12 cellular contexts compared by ENCODE assay signal in the genomic region with DNA sequence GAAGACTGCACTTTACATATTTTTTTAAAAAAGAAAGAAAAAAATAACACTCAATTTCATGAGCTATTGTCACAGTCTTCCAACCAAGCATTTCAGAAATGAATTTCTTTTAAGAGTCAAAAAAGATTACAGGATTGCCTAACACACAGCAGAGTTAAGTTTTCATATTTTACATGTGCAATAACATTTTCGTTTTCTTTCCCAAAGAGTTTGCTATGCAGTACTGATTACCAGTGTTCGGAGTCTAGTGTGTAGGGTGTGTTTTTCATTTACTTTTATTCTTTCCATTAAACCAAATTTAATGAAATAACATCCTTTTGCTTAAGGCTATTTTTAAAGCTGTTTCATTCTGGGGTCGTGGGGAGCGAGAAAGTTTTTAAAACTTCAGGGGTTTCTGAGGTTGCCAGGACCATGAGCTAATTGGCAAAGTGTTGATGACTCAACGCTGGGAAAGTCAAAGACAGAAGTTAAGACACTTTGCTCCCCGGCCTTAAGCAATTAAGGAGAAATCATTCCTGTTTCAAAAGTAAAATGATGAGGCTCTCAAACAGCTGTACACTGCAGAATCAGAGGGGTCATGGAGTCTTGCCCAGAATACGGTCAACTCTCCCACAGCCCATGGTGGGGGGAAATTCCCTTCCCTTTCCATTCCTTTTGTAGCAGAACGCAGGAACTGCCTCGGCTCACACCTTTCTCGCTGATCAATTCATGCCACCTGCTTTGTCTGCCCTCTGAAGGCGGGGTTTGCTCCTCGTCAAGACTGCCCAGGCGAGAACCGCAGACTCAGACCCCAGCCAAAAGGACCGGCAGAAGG. TPM values are rescaled to one million over a fixed set of nuclear protein-coding genes. Genes with fewer than 3 reads are reported as not detected.
DNase-seq lines count a peak whose midpoint lies in the region; ATAC-seq, FAIRE-seq and TF ChIP-seq lines count a peak whose summit lies in the region.
"Had no signal": no experiment of that assay in that cellular context is flagged by ENCODE, and none has a peak within 500 bp of the region (broad histone marks: within the 10 kb centered on the region; RNA-seq: fewer than 3 reads in every experiment).

No MANE protein-coding gene starts in this region.

- H2BK15ac ChIP-seq in neuronal stem cell (ENCODE audit: low read length), result no peak overlapping the region

- no peaks in the 10 kb centered on the region for H3K9me3 ChIP-seq in neuronal stem cell (replicated peaks in 1 of 2; ENCODE audit: control insufficient read depth in 2 of 2, insufficient read depth in 1 of 2, low read depth in 1 of 2, low read length in 2 of 2)

- peak overlapping the region; percentile 53 for H3K27ac ChIP-seq in neuronal stem cell (replicated peaks; ENCODE audit: low read length)

- H3K4me3 ChIP-seq in AG09309 (ENCODE audit: control insufficient read depth, low read depth, low read length) (no peak overlapping the region), neuronal stem cell (ENCODE audit: low read length in 2 of 2) (no peak overlapping the region)

- FAIRE-seq in GM12891 (lab: Jason Lieb, UNC), result no peak
- FAIRE-seq: HTR-8/SVneo had no signal

- H3K18ac ChIP-seq in neuronal stem cell (ENCODE audit: low read length), result no peak overlapping the region

- H3K4ac ChIP-seq in neuronal stem cell (ENCODE audit: low read length), result no peak overlapping the region

- H3K23ac ChIP-seq in neuronal stem cell (ENCODE audit: low read depth, low read length, poor library complexity), result no peak overlapping the region

- DNase-seq in AG09309 (ENCODE audit: low read depth), result peak; percentile 16
- DNase-seq in NCI-H226, result peak; percentile 32
- DNase-seq in fibroblast of gingiva (ENCODE audit: low read depth), result peak; percentile 72
- DNase-seq in neuronal stem cell (ENCODE audit: low spot score), result peak; percentile 31
- DNase-seq in GM12891 (ENCODE audit: insufficient read length, low spot score), result no peak
- DNase-seq in GM19238 (ENCODE audit: insufficient read length, low spot score), result no peak
- no peak for DNase-seq in kidney glomerular epithelial cell (lab: John Stamatoyannopoulos, UW)
- DNase-seq: activated effector memory CD4-positive, alpha-beta T cell treated with Interleukin-2 at 50 U/mL for 16 hours; CD8-positive, alpha-beta memory T cell; SW 1271 had no signal

- TF ChIP-seq POLR2A in GM12891 (IDR thresholded peaks at IDR 0.05; ENCODE audit: low read depth, low read length), result no peak

- no peaks in the 10 kb centered on the region for H3K27me3 ChIP-seq in neuronal stem cell (ENCODE audit: control insufficient read depth in 3 of 3, insufficient read depth in 3 of 3, low read depth in 1 of 3, low read length in 3 of 3)

- H2AFZ ChIP-seq in neuronal stem cell (ENCODE audit: low read length), result no peak overlapping the region

- ATAC-seq in HG03159 (IDR thresholded peaks at IDR 0.05; ENCODE audit: unreplicated experiment), result no peak

- no CpG with 5 or more reads among the region's 15 CpGs for WGBS in neuronal stem cell (ENCODE audit: extremely low coverage in 2 of 2, insufficient read length in 2 of 2, insufficient replicate concordance in 1 of 2), 2 donors

- no peak overlapping the region for H3K14ac ChIP-seq in neuronal stem cell (ENCODE audit: low read length)

- peaks cover 7% of the 10 kb centered on the region for H3K79me1 ChIP-seq in neuronal stem cell (ENCODE audit: low read depth, low read length)

- no peak overlapping the region for H2AK5ac ChIP-seq in neuronal stem cell (ENCODE audit: low read depth, low read length)

- H2BK5ac ChIP-seq in neuronal stem cell (ENCODE audit: low read length), result no peak overlapping the region

- no peak overlapping the region for H4K91ac ChIP-seq in neuronal stem cell (ENCODE audit: low read depth, low read length, poor library complexity)

- H3K4me1 ChIP-seq in neuronal stem cell (ENCODE audit: control insufficient read depth in 2 of 2, insufficient read depth in 1 of 2, low read depth in 1 of 2, low read length in 2 of 2), result peaks cover 16 to 30% of the 10 kb centered on the region in 2 donors

- no peak overlapping the region for H3K4me2 ChIP-seq in neuronal stem cell (ENCODE audit: insufficient read depth, low read length, poor library complexity, severe bottlenecking)

- no peak overlapping the region for H2BK120ac ChIP-seq in neuronal stem cell (ENCODE audit: low read depth, low read length)

- H2BK12ac ChIP-seq in neuronal stem cell (ENCODE audit: low read length), result no peak overlapping the region

- peaks cover 3 to 71% of the 10 kb centered on the region in 2 donors for H3K36me3 ChIP-seq in neuronal stem cell (replicated peaks in 1 of 2; ENCODE audit: control insufficient read depth in 2 of 2, insufficient read depth in 2 of 2, low read length in 2 of 2)

- no peak overlapping the region for H3K9ac ChIP-seq in neuronal stem cell (ENCODE audit: low read depth, low read length, poor library complexity)

- no peak for TF ChIP-seq CTCF in AG09309 (IDR thresholded peaks at IDR 0.05; ENCODE audit: control insufficient read depth, insufficient read depth, low read depth, low read length, missing control alignments)

- no peak overlapping the region for H4K8ac ChIP-seq in neuronal stem cell (ENCODE audit: low read depth, low read length)

TF ChIP-seq in GM12891, 5 proteins besides CTCF, POLR2A, EP300 and RAD21:
- TF ChIP-seq POLR2AphosphoS5 (IDR thresholded peaks at IDR 0.05; ENCODE audit: low read depth, low read length), result no peak
- TF ChIP-seq TAF1 (IDR thresholded peaks at IDR 0.05; ENCODE audit: low read depth, low read length), result no peak
- no peak for TF ChIP-seq PAX5 (IDR thresholded peaks at IDR 0.05; ENCODE audit: insufficient read depth, low read length, severe bottlenecking)
- TF ChIP-seq POU2F2 (IDR thresholded peaks at IDR 0.05; ENCODE audit: low read depth, low read length), result no peak
- no peak for TF ChIP-seq SPI1 (IDR thresholded peaks at IDR 0.05; ENCODE audit: low read depth, low read length)

RNA-seq across cellular contexts. Expression of gene MN1, which starts 53.0 kb away (rescaled TPM):
- 18.7 TPM for polyA plus RNA-seq in neuronal stem cell (2013, experiment 1 of 2)
- 21.3 TPM for polyA plus RNA-seq in neuronal stem cell (2013, experiment 2 of 2)
- polyA plus RNA-seq in GM12891 (2012; ENCODE audit: low read depth, missing spikeins), result 0.18 TPM
- polyA plus RNA-seq: CD8-positive, alpha-beta memory T cell had no signal

Comparison
In these comparisons a context has a peak if more than half of its experiments do, and no peak if none do; other contexts are left out.
1. DNase-seq: peak in AG09309 (single experiment), NCI-H226 (single experiment), fibroblast of gingiva (single experiment) and neuronal stem cell (single experiment); none in GM12891 (single experiment), GM19238 (single experiment) and kidney glomerular epithelial cell (single experiment).